13 cellular contexts compared by ENCODE assay signal in genomic region chr1:154193821-154194220, GRCh38. TPM values are rescaled to one million over a fixed set of nuclear protein-coding genes. Genes with fewer than 3 reads are reported as not detected.
A peak's percentile ranks its signal among the peaks of the same experiment; 100 is the strongest.
DNase-seq lines count a peak whose midpoint lies in the region; ATAC-seq, FAIRE-seq and TF ChIP-seq lines count a peak whose summit lies in the region.
"Had no signal": no experiment of that assay in that cellular context is flagged by ENCODE, and none has a peak within 500 bp of the region (broad histone marks: within the 10 kb centered on the region; RNA-seq: fewer than 3 reads in every experiment).

No MANE protein-coding gene starts in this region.

- peak overlapping the region; percentile 55 for H3K9ac ChIP-seq in HepG2 (ENCODE audit: insufficient read depth, low read depth, low read length)

- H3K4me2 ChIP-seq in HepG2 (ENCODE audit: low read depth, low read length) = peak overlapping the region; percentile 87

- in situ Hi-C loops in HepG2 (cut with HindIII; ENCODE audit: extremely low pct_ligation_motif_present, low pct_unique_long_range_greater_than_20kb) = no loop called here

- CTCF ChIA-PET in HepG2 (lab: Yijun Ruan, JAX; ENCODE audit: low intra/inter-chr PET ratio, low total read pairs) = no interaction called here

- POLR2A ChIA-PET in HepG2 (lab: Yijun Ruan, JAX) = interaction anchor here (0.6 to 2.3 kb wide), 6 partner anchors 12 to 485 kb away, joined by 3 to 12 read pairs (median 6); partner anchors contain the start of gene UBAP2L

- no TSS peak for BruUV-seq in HepG2 (replicated peaks; lab: Mats Ljungman, UMichigan)

- peak overlapping the region; percentile 9; the same call in 1 of the 2 replicates for H3K27ac ChIP-seq in VCaP
- no peak overlapping the region for H3K27ac ChIP-seq in HepG2 (ENCODE audit: extremely low read length, insufficient read depth, low read length)
- H3K27ac ChIP-seq: epithelial cell of prostate had no signal

- H3K4me1 ChIP-seq in HepG2 (ENCODE audit: insufficient read depth, low read length) = peaks cover 56% of the 10 kb centered on the region

- TF ChIP-seq EP300 in HepG2 (IDR thresholded peaks at IDR 0.05; ENCODE audit: low read depth in 2 of 2, low read length in 2 of 2) (no peak), HepG2 (CRISPR knock-in tag; IDR thresholded peaks at IDR 0.05; ENCODE audit: borderline replicate concordance) (no peak)

- FAIRE-seq in HepG2 (lab: Jason Lieb, UNC) = no peak

- TF ChIP-seq CTCF in VCaP (conservative IDR thresholded peaks at IDR 0.05) (no peak), HepG2 (CRISPR knock-in tag; IDR thresholded peaks at IDR 0.05) (no peak)

- H3K36me3 ChIP-seq in MG63 = no peaks in the 10 kb centered on the region
- no peaks in the 10 kb centered on the region for H3K36me3 ChIP-seq in HepG2 (replicated peaks in 1 of 2; ENCODE audit: control insufficient read depth in 1 of 2, insufficient read depth in 2 of 2, low read length in 2 of 2)

- TF ChIP-seq RAD21 in HepG2 (CRISPR knock-in tag; IDR thresholded peaks at IDR 0.05) = no peak

- WGBS in HepG2 (ENCODE audit: low lambda C conversion rate) = 29% methylated on average over 5 of the region's 8 CpGs

- DNase-seq in DMS153 (lab: John Stamatoyannopoulos, UW) (peak; percentile 75), MG63 (peak; percentile 77), HepG2 (ENCODE audit: low spot score) (peak; percentile 52), amniotic stem cell (lab: John Stamatoyannopoulos, UW) (no peak), A172 (ENCODE audit: low spot score) (no peak), Kasumi-1 (lab: John Stamatoyannopoulos, UW) (no peak), anterior cingulate cortex (lab: John Stamatoyannopoulos, UW) (no peak)
- DNase-seq: aorta; CD4-positive, alpha-beta memory T cell; NCI-H524; stimulated activated CD4-positive, alpha-beta T cell treated with anti-CD3 and anti-CD28 coated beads, Interleukin-2, amount 100 ng/mL, for 24 hours had no signal

- intact Hi-C loops in HepG2 (cut with micrococcal nuclease; ENCODE audit: unreplicated experiment) = loop anchor here (10.0 kb wide), 1 partner anchor 141 kb away; no protein-coding TSS in a partner anchor

- no peaks in the 10 kb centered on the region for H3K79me2 ChIP-seq in HepG2 (ENCODE audit: insufficient read depth, low read length)

- H3K4me3 ChIP-seq in MG63 = no peak overlapping the region
- peak overlapping the region; percentile 38 to 64 (median 41) for H3K4me3 ChIP-seq in HepG2 (replicated peaks in 1 of 3; ENCODE audit: insufficient read depth in 1 of 3, low read depth in 2 of 3, low read length in 3 of 3)

- H2AFZ ChIP-seq in HepG2 (ENCODE audit: low read length) = peak overlapping the region; percentile 63

- H3K9me3 ChIP-seq in MG63 (no peaks in the 10 kb centered on the region), HepG2 (ENCODE audit: low read length) (no peaks in the 10 kb centered on the region)

- no peaks in the 10 kb centered on the region for H4K20me1 ChIP-seq in HepG2 (ENCODE audit: insufficient read depth, low read length)

- H3K27me3 ChIP-seq in MG63 (no peaks in the 10 kb centered on the region), HepG2 (ENCODE audit: control insufficient read depth in 1 of 2, insufficient read depth in 2 of 2, low read length in 2 of 2) (peaks cover 0 to 13% of the 10 kb centered on the region in 2 experiments; a peak in 3 of 5 replicates)

- ATAC-seq in HepG2 = peak; percentile 70

- peak in 1 of 2 experiments; percentile 42; a peak in 1 of 4 replicates for TF ChIP-seq POLR2A in HepG2 (IDR thresholded peaks at IDR 0.05; ENCODE audit: insufficient read depth in 1 of 2, low read depth in 2 of 2, low read length in 2 of 2)

RNA-seq across cellular contexts. Expression of gene TPM3, which starts 1.9 kb away (rescaled TPM):
- total RNA-seq in MG63 (2014; rRNA removed; shearing (Covaris generic); ENCODE audit: low replicate concordance) = 991 and 1,067 TPM in 2 replicates
- 307 and 481 TPM in 2 replicates for total RNA-seq in HepG2 (2016; rRNA removed; fragmentation: Illumina TruSeq; extraction: Trizol)
- 53.8 and 55.7 TPM in 2 replicates for total RNA-seq in HepG2 (2016; cell fraction: cytosol; rRNA removed; fragmentation: Illumina TruSeq; extraction: Trizol; ENCODE audit: low read depth)
- 323 and 475 TPM in 2 replicates for total RNA-seq in HepG2 (2016; cell fraction: insoluble cytoplasmic fraction; rRNA removed; fragmentation: Illumina TruSeq; extraction: Trizol)
- total RNA-seq in HepG2 (2016; cell fraction: membrane; rRNA removed; fragmentation: Illumina TruSeq; extraction: Trizol) = 138 and 148 TPM in 2 replicates
- total RNA-seq in HepG2 (2016; cell fraction: nucleus; rRNA removed; fragmentation: Illumina TruSeq; extraction: Trizol) = 108 and 115 TPM in 2 replicates
- 131 and 160 TPM in 2 replicates for polyA plus RNA-seq in HepG2 (2011; rRNA removed)
- 118 and 149 TPM in 2 replicates for polyA plus RNA-seq in HepG2 (2011; cell fraction: cytosol; rRNA removed)
- polyA plus RNA-seq in HepG2 (2011; cell fraction: nucleus; rRNA removed) = 45.9 and 62.4 TPM in 2 replicates
- 153 and 194 TPM in 2 replicates for polyA plus RNA-seq in HepG2 (2012)
- 89.5 and 101 TPM in 2 replicates for polyA plus RNA-seq in HepG2 (2016; cell fraction: cytosol; fragmentation: Illumina TruSeq; extraction: Trizol; ENCODE audit: low read depth)
- polyA plus RNA-seq in HepG2 (2016; cell fraction: insoluble cytoplasmic fraction; fragmentation: Illumina TruSeq; extraction: Trizol; ENCODE audit: low read depth) = 611 and 615 TPM in 2 replicates
- 145 TPM in 2 replicates for polyA plus RNA-seq in HepG2 (2016; cell fraction: membrane; fragmentation: Illumina TruSeq; extraction: Trizol; ENCODE audit: low read depth)
- polyA plus RNA-seq in HepG2 (2016; cell fraction: nucleus; fragmentation: Illumina TruSeq; extraction: Trizol; ENCODE audit: insufficient read depth, low read depth) = 192 and 200 TPM in 2 replicates
- polyA minus RNA-seq in HepG2 (2011; rRNA and poly(A)+ RNA removed; ENCODE audit: low replicate concordance) = 66.0 and 182 TPM in 2 replicates
- polyA minus RNA-seq in HepG2 (2011; cell fraction: cytosol; rRNA and poly(A)+ RNA removed) = 56.6 and 67.6 TPM in 2 replicates
- polyA minus RNA-seq in HepG2 (2011; cell fraction: nucleus; rRNA and poly(A)+ RNA removed) = 52.8 and 54.2 TPM in 2 replicates
- 1,673 and 1,769 TPM in 2 replicates for total RNA-seq in A172 (2014; rRNA removed; shearing (Covaris generic))

RNA-seq across cellular contexts. Expression of gene CFAP141, which starts 12.3 kb away (rescaled TPM):
- total RNA-seq in MG63 (2014; rRNA removed; shearing (Covaris generic); ENCODE audit: low replicate concordance) = not detected in 2 replicates
- total RNA-seq in HepG2 (2016; rRNA removed; fragmentation: Illumina TruSeq; extraction: Trizol) = not detected in 2 replicates
- total RNA-seq in HepG2 (2016; cell fraction: cytosol; rRNA removed; fragmentation: Illumina TruSeq; extraction: Trizol; ENCODE audit: low read depth) = not detected in 2 replicates
- total RNA-seq in HepG2 (2016; cell fraction: insoluble cytoplasmic fraction; rRNA removed; fragmentation: Illumina TruSeq; extraction: Trizol) = not detected in 2 replicates
- total RNA-seq in HepG2 (2016; cell fraction: membrane; rRNA removed; fragmentation: Illumina TruSeq; extraction: Trizol) = not detected in 2 replicates
- not detected in 2 replicates for total RNA-seq in HepG2 (2016; cell fraction: nucleus; rRNA removed; fragmentation: Illumina TruSeq; extraction: Trizol)
- polyA plus RNA-seq in HepG2 (2011; rRNA removed) = not detected in 2 replicates
- polyA plus RNA-seq in HepG2 (2011; cell fraction: cytosol; rRNA removed) = not detected in 2 replicates
- polyA plus RNA-seq in HepG2 (2011; cell fraction: nucleus; rRNA removed) = not detected in 2 replicates
- polyA plus RNA-seq in HepG2 (2012) = not detected in 2 replicates
- not detected in 2 replicates for polyA plus RNA-seq in HepG2 (2016; cell fraction: cytosol; fragmentation: Illumina TruSeq; extraction: Trizol; ENCODE audit: low read depth)
- not detected in 2 replicates for polyA plus RNA-seq in HepG2 (2016; cell fraction: insoluble cytoplasmic fraction; fragmentation: Illumina TruSeq; extraction: Trizol; ENCODE audit: low read depth)
- not detected in 2 replicates for polyA plus RNA-seq in HepG2 (2016; cell fraction: membrane; fragmentation: Illumina TruSeq; extraction: Trizol; ENCODE audit: low read depth)
- not detected in 2 replicates for polyA plus RNA-seq in HepG2 (2016; cell fraction: nucleus; fragmentation: Illumina TruSeq; extraction: Trizol; ENCODE audit: insufficient read depth, low read depth)
- not detected in 2 replicates for polyA minus RNA-seq in HepG2 (2011; rRNA and poly(A)+ RNA removed; ENCODE audit: low replicate concordance)
- not detected in 2 replicates for polyA minus RNA-seq in HepG2 (2011; cell fraction: cytosol; rRNA and poly(A)+ RNA removed)
- not detected in 2 replicates for polyA minus RNA-seq in HepG2 (2011; cell fraction: nucleus; rRNA and poly(A)+ RNA removed)
- not detected in 2 replicates for total RNA-seq in A172 (2014; rRNA removed; shearing (Covaris generic))
- total RNA-seq: aorta; CD4-positive, alpha-beta memory T cell had no signal
- polyA plus RNA-seq: aorta; CD4-positive, alpha-beta memory T cell had no signal

RNA-seq across cellular contexts. Expression of gene UBAP2L, which starts 26.9 kb away (rescaled TPM):
- 208 and 217 TPM in 2 replicates for total RNA-seq in MG63 (2014; rRNA removed; shearing (Covaris generic); ENCODE audit: low replicate concordance)
- total RNA-seq in HepG2 (2016; rRNA removed; fragmentation: Illumina TruSeq; extraction: Trizol) = 74.2 and 75.9 TPM in 2 replicates
- 32.2 and 32.3 TPM in 2 replicates for total RNA-seq in HepG2 (2016; cell fraction: cytosol; rRNA removed; fragmentation: Illumina TruSeq; extraction: Trizol; ENCODE audit: low read depth)
- total RNA-seq in HepG2 (2016; cell fraction: insoluble cytoplasmic fraction; rRNA removed; fragmentation: Illumina TruSeq; extraction: Trizol) = 62.4 and 77.2 TPM in 2 replicates
- total RNA-seq in HepG2 (2016; cell fraction: membrane; rRNA removed; fragmentation: Illumina TruSeq; extraction: Trizol) = 48.4 and 51.5 TPM in 2 replicates
- 90.2 and 98.9 TPM in 2 replicates for total RNA-seq in HepG2 (2016; cell fraction: nucleus; rRNA removed; fragmentation: Illumina TruSeq; extraction: Trizol)
- polyA plus RNA-seq in HepG2 (2011; rRNA removed) = 140 and 159 TPM in 2 replicates
- 59.5 and 64.7 TPM in 2 replicates for polyA plus RNA-seq in HepG2 (2011; cell fraction: cytosol; rRNA removed)
- polyA plus RNA-seq in HepG2 (2011; cell fraction: nucleus; rRNA removed) = 243 and 295 TPM in 2 replicates
- 73.3 and 82.5 TPM in 2 replicates for polyA plus RNA-seq in HepG2 (2012)
- polyA plus RNA-seq in HepG2 (2016; cell fraction: cytosol; fragmentation: Illumina TruSeq; extraction: Trizol; ENCODE audit: low read depth) = 27.7 and 30.6 TPM in 2 replicates
- polyA plus RNA-seq in HepG2 (2016; cell fraction: insoluble cytoplasmic fraction; fragmentation: Illumina TruSeq; extraction: Trizol; ENCODE audit: low read depth) = 83.4 and 108 TPM in 2 replicates
- 43.4 and 53.2 TPM in 2 replicates for polyA plus RNA-seq in HepG2 (2016; cell fraction: membrane; fragmentation: Illumina TruSeq; extraction: Trizol; ENCODE audit: low read depth)
- polyA plus RNA-seq in HepG2 (2016; cell fraction: nucleus; fragmentation: Illumina TruSeq; extraction: Trizol; ENCODE audit: insufficient read depth, low read depth) = 205 and 223 TPM in 2 replicates
- 231 and 359 TPM in 2 replicates for polyA minus RNA-seq in HepG2 (2011; rRNA and poly(A)+ RNA removed; ENCODE audit: low replicate concordance)
- 29.0 and 31.7 TPM in 2 replicates for polyA minus RNA-seq in HepG2 (2011; cell fraction: cytosol; rRNA and poly(A)+ RNA removed)
- 310 and 330 TPM in 2 replicates for polyA minus RNA-seq in HepG2 (2011; cell fraction: nucleus; rRNA and poly(A)+ RNA removed)
- 116 and 148 TPM in 2 replicates for total RNA-seq in A172 (2014; rRNA removed; shearing (Covaris generic))

RNA-seq across cellular contexts. Expression of gene NUP210L, which starts 38.9 kb away (rescaled TPM):
- total RNA-seq in MG63 (2014; rRNA removed; shearing (Covaris generic); ENCODE audit: low replicate concordance) = not detected in 2 replicates
- not detected in 2 replicates for total RNA-seq in HepG2 (2016; rRNA removed; fragmentation: Illumina TruSeq; extraction: Trizol)
- not detected in 2 replicates for total RNA-seq in HepG2 (2016; cell fraction: cytosol; rRNA removed; fragmentation: Illumina TruSeq; extraction: Trizol; ENCODE audit: low read depth)
- not detected in 2 replicates for total RNA-seq in HepG2 (2016; cell fraction: insoluble cytoplasmic fraction; rRNA removed; fragmentation: Illumina TruSeq; extraction: Trizol)
- total RNA-seq in HepG2 (2016; cell fraction: membrane; rRNA removed; fragmentation: Illumina TruSeq; extraction: Trizol) = not detected in 2 replicates
- not detected in 2 replicates for total RNA-seq in HepG2 (2016; cell fraction: nucleus; rRNA removed; fragmentation: Illumina TruSeq; extraction: Trizol)
- polyA plus RNA-seq in HepG2 (2011; rRNA removed) = not detected in 2 replicates
- polyA plus RNA-seq in HepG2 (2011; cell fraction: cytosol; rRNA removed) = not detected in 2 replicates
- not detected in 2 replicates for polyA plus RNA-seq in HepG2 (2011; cell fraction: nucleus; rRNA removed)
- not detected in 2 replicates for polyA plus RNA-seq in HepG2 (2012)
- polyA plus RNA-seq in HepG2 (2016; cell fraction: cytosol; fragmentation: Illumina TruSeq; extraction: Trizol; ENCODE audit: low read depth) = not detected in 2 replicates
- not detected in 2 replicates for polyA plus RNA-seq in HepG2 (2016; cell fraction: insoluble cytoplasmic fraction; fragmentation: Illumina TruSeq; extraction: Trizol; ENCODE audit: low read depth)
- polyA plus RNA-seq in HepG2 (2016; cell fraction: membrane; fragmentation: Illumina TruSeq; extraction: Trizol; ENCODE audit: low read depth) = not detected in 2 replicates
- not detected in 2 replicates for polyA plus RNA-seq in HepG2 (2016; cell fraction: nucleus; fragmentation: Illumina TruSeq; extraction: Trizol; ENCODE audit: insufficient read depth, low read depth)
- polyA minus RNA-seq in HepG2 (2011; rRNA and poly(A)+ RNA removed; ENCODE audit: low replicate concordance) = 0.04 TPM in 1 of 2 replicates, not detected in the other
- polyA minus RNA-seq in HepG2 (2011; cell fraction: cytosol; rRNA and poly(A)+ RNA removed) = not detected in 2 replicates
- 0.12 TPM in 1 of 2 replicates, not detected in the other for polyA minus RNA-seq in HepG2 (2011; cell fraction: nucleus; rRNA and poly(A)+ RNA removed)
- not detected in 2 replicates for total RNA-seq in A172 (2014; rRNA removed; shearing (Covaris generic))

Comparison
In these comparisons a context has a peak if more than half of its experiments do, and no peak if none do; other contexts are left out.
1. DNase-seq: peak in DMS153 (single experiment), MG63 (single experiment) and HepG2 (single experiment); none in amniotic stem cell (single experiment), A172 (single experiment), Kasumi-1 (0 of 2) and anterior cingulate cortex (0 of 58).